ENCODE assay signal across 17 cellular contexts in the genomic region with DNA sequence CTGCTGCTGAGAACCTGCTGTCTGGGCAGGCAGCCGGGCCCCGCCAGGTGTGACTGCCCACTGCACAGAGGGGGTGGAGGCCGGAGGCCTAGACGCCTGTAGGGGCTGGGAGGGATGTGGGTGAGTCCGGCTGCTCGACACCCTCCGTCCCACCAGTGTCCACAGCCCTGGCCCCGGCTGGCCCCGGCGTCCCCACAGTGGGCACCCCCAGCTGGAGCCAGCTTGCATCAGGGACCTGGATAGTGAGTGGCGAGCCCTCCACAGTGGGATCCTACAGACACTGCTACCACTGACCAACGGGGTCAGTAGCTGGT. TPM values are rescaled to one million over a fixed set of nuclear protein-coding genes. Genes with fewer than 3 reads are reported as not detected.
DNase-seq lines count a peak whose midpoint lies in the region; ATAC-seq and TF ChIP-seq lines count a peak whose summit lies in the region.
"Had no signal": no experiment of that assay in that cellular context is flagged by ENCODE, and none has a peak within 500 bp of the region (broad histone marks: within the 10 kb centered on the region; RNA-seq: fewer than 3 reads in every experiment).

No MANE protein-coding gene starts in this region.

- H3K4me3 ChIP-seq in GM06990 (replicated peaks; ENCODE audit: low read depth, low read length): no peak overlapping the region
- H3K4me3 ChIP-seq: breast epithelium had no signal

- peaks cover 4% of the 10 kb centered on the region for H3K36me3 Mint-ChIP-seq in activated CD4-positive, alpha-beta T cell treated with anti-CD3 and anti-CD28 coated beads for 36 hours (ENCODE audit: low read depth)
- peaks cover 2% of the 10 kb centered on the region for H3K36me3 Mint-ChIP-seq in activated CD4-positive, alpha-beta memory T cell treated with anti-CD3 and anti-CD28 coated beads for 36 hours

- no peak for ATAC-seq in activated CD4-positive, alpha-beta T cell treated with anti-CD3 and anti-CD28 coated beads for 36 hours
- no peak for ATAC-seq in left cardiac atrium

- H3K27me3 Mint-ChIP-seq in activated CD4-positive, alpha-beta T cell treated with anti-CD3 and anti-CD28 coated beads for 36 hours: no peaks in the 10 kb centered on the region
- no peaks in the 10 kb centered on the region for H3K27me3 Mint-ChIP-seq in activated CD4-positive, alpha-beta memory T cell treated with anti-CD3 and anti-CD28 coated beads for 36 hours
- H3K27me3 Mint-ChIP-seq: activated naive CD8-positive, alpha-beta T cell treated with anti-CD3 and anti-CD28 coated beads for 36 hours had no signal

- H3K4me3 Mint-ChIP-seq in activated CD4-positive, alpha-beta T cell treated with anti-CD3 and anti-CD28 coated beads for 36 hours: no peak overlapping the region
- no peak overlapping the region for H3K4me3 Mint-ChIP-seq in activated CD4-positive, alpha-beta memory T cell treated with anti-CD3 and anti-CD28 coated beads for 36 hours
- H3K4me3 Mint-ChIP-seq: activated naive CD8-positive, alpha-beta T cell treated with anti-CD3 and anti-CD28 coated beads for 36 hours had no signal

- peak; percentile 4 for DNase-seq in activated CD4-positive, alpha-beta T cell treated with anti-CD3 and anti-CD28 coated beads for 36 hours
- DNase-seq in activated CD4-positive, alpha-beta T cell treated with anti-CD3 and anti-CD28 coated beads for 4 hours: no peak
- peak; percentile 13 for DNase-seq in GM06990 (ENCODE audit: extremely low read depth, insufficient read length)
- peak; percentile 21 for DNase-seq in left cardiac atrium
- peak; percentile 62 for DNase-seq in posterior vena cava (ENCODE audit: low spot score)
- DNase-seq in superior temporal gyrus (ENCODE audit: extremely low spot score): no peak
- DNase-seq in activated CD4-positive, alpha-beta memory T cell treated with anti-CD3 and anti-CD28 coated beads for 36 hours: no peak
- no peak for DNase-seq in NCI-H69 (lab: John Stamatoyannopoulos, UW)
- DNase-seq: activated naive CD8-positive, alpha-beta T cell treated with anti-CD3 and anti-CD28 coated beads for 36 hours; DMS153; MM.1S; NCI-H187; SHP77 treated with DMSO at 0.1 percent for 48 hours; stimulated activated CD4-positive, alpha-beta T cell treated with anti-CD3 and anti-CD28 coated beads, Interleukin-4, amount 100 ng/mL, for 4 hours; stimulated activated CD8-positive, alpha-beta memory T cell treated with anti-CD3 and anti-CD28 coated beads, Interleukin-4, amount 100 ng/mL, for 48 hours; T-helper 1 cell had no signal

- H3K4me1 Mint-ChIP-seq in activated CD4-positive, alpha-beta T cell treated with anti-CD3 and anti-CD28 coated beads for 36 hours: peaks cover 23% of the 10 kb centered on the region
- peaks cover 19% of the 10 kb centered on the region for H3K4me1 Mint-ChIP-seq in activated CD4-positive, alpha-beta memory T cell treated with anti-CD3 and anti-CD28 coated beads for 36 hours (ENCODE audit: low read depth)

- CTCF ChIA-PET in activated CD4-positive, alpha-beta T cell treated with anti-CD3 and anti-CD28 coated beads for 36 hours (lab: Charles Lee): no interaction called here
- CTCF ChIA-PET in activated CD4-positive, alpha-beta memory T cell treated with anti-CD3 and anti-CD28 coated beads for 36 hours (lab: Charles Lee): no interaction called here

- POLR2A ChIA-PET in activated CD4-positive, alpha-beta T cell treated with anti-CD3 and anti-CD28 coated beads for 36 hours (lab: Charles Lee): no interaction called here
- POLR2A ChIA-PET in activated CD4-positive, alpha-beta memory T cell treated with anti-CD3 and anti-CD28 coated beads for 36 hours (lab: Charles Lee): no interaction called here

- peaks cover 6% of the 10 kb centered on the region for H3K36me3 ChIP-seq in GM06990 (ENCODE audit: control insufficient read depth, insufficient read depth, low read length)
- H3K36me3 ChIP-seq: breast epithelium had no signal

- no peaks in the 10 kb centered on the region for H3K9me3 Mint-ChIP-seq in activated CD4-positive, alpha-beta T cell treated with anti-CD3 and anti-CD28 coated beads for 36 hours (ENCODE audit: low read depth)
- no peaks in the 10 kb centered on the region for H3K9me3 Mint-ChIP-seq in activated CD4-positive, alpha-beta memory T cell treated with anti-CD3 and anti-CD28 coated beads for 36 hours
- H3K9me3 Mint-ChIP-seq: activated naive CD8-positive, alpha-beta T cell treated with anti-CD3 and anti-CD28 coated beads for 36 hours had no signal

- intact Hi-C loops in activated CD4-positive, alpha-beta T cell treated with anti-CD3 and anti-CD28 coated beads for 36 hours (cut with DNase I, micrococcal nuclease): no loop called here
- intact Hi-C loops in left cardiac atrium (cut with DNase I) (no loop called here), posterior vena cava (cut with DNase I) (loop anchor here in 1 of 2 donors (5.0 kb wide), 1 partner anchor 35 kb away; the partner anchor contains the start of gene SPON2)
- intact Hi-C loops in activated CD4-positive, alpha-beta memory T cell treated with anti-CD3 and anti-CD28 coated beads for 36 hours (cut with micrococcal nuclease): no loop called here

- H3K27ac Mint-ChIP-seq in activated CD4-positive, alpha-beta T cell treated with anti-CD3 and anti-CD28 coated beads for 36 hours: no peak overlapping the region
- no peak overlapping the region for H3K27ac Mint-ChIP-seq in activated CD4-positive, alpha-beta memory T cell treated with anti-CD3 and anti-CD28 coated beads for 36 hours
- H3K27ac Mint-ChIP-seq: activated naive CD8-positive, alpha-beta T cell treated with anti-CD3 and anti-CD28 coated beads for 36 hours had no signal

- H3K27me3 ChIP-seq in GM06990 (replicated peaks; ENCODE audit: control insufficient read depth, insufficient read depth, low read length): no peaks in the 10 kb centered on the region
- H3K27me3 ChIP-seq: breast epithelium had no signal

- no peak for TF ChIP-seq CTCF in GM06990 (IDR thresholded peaks at IDR 0.05; ENCODE audit: insufficient read depth, low read length, poor library complexity, severe bottlenecking)

RNA-seq across cellular contexts. Expression of gene SPON2, which starts 34.7 kb away (rescaled TPM):
- total RNA-seq in activated CD4-positive, alpha-beta T cell treated with anti-CD3 and anti-CD28 coated beads for 36 hours: 1 to 10 TPM; 7.5 to 8.5 TPM
- 10 to 100 TPM; 14.0 to 33.0 TPM for total RNA-seq in left cardiac atrium
- 10 to 100 TPM; 18.1 to 63.3 TPM for total RNA-seq in posterior vena cava
- 1 to 10 TPM; 9.0 to 9.5 TPM for total RNA-seq in activated CD4-positive, alpha-beta memory T cell treated with anti-CD3 and anti-CD28 coated beads for 36 hours

RNA-seq across cellular contexts. Expression of gene CTBP1, which starts 41.8 kb away (rescaled TPM):
- total RNA-seq in activated CD4-positive, alpha-beta T cell treated with anti-CD3 and anti-CD28 coated beads for 36 hours: 100 to 1,000 TPM; 152 to 177 TPM
- total RNA-seq in left cardiac atrium: 100 to 1,000 TPM; 121 to 128 TPM
- 100 to 1,000 TPM; 109 to 113 TPM for total RNA-seq in posterior vena cava
- 100 to 1,000 TPM; 154 to 162 TPM for total RNA-seq in activated CD4-positive, alpha-beta memory T cell treated with anti-CD3 and anti-CD28 coated beads for 36 hours

Comparison
In these comparisons a context has a peak if more than half of its experiments do, and no peak if none do; other contexts are left out.
1. DNase-seq: peak in activated CD4-positive, alpha-beta T cell treated with anti-CD3 and anti-CD28 coated beads for 36 hours (single experiment), GM06990 (single experiment), left cardiac atrium (single experiment) and posterior vena cava (single experiment); none in activated CD4-positive, alpha-beta T cell treated with anti-CD3 and anti-CD28 coated beads for 4 hours (0 of 2), superior temporal gyrus (single experiment), activated CD4-positive, alpha-beta memory T cell treated with anti-CD3 and anti-CD28 coated beads for 36 hours (single experiment) and NCI-H69 (single experiment).